ENCODE assay signal across 18 cellular contexts in the genomic region with DNA sequence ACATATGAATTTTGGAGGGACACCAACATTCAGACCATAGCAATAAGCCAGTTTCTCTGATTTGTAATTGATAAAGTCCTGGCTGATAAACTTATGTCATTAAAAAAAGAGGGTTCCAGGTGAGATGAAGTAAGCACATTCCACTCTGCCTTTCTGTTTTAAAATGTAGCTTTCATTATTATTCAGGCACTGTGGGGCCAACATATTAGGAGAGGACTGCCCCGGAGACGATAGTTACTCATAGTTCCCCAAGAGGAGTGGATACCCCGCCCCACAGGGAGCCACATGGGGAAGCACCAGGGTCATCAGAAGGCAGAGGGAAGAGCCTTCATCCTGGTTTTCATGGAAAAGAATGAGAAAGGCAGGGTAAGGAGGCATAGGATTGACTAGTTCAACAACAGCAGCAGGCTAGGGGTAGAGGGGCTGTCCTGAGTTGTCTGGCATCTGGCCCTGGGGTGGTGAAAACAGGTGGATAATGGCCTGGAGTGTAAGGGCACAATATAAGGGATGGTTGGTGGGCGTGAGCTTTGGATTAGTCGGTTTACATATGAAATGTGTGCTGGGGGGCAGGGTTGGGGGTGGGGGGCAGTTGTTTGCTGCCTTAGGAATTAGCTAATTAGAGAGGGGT.
A peak's percentile ranks its signal among the peaks of the same experiment; 100 is the strongest.
DNase-seq lines count a peak whose midpoint lies in the region; ATAC-seq, FAIRE-seq and TF ChIP-seq lines count a peak whose summit lies in the region.
"Had no signal": no experiment of that assay in that cellular context is flagged by ENCODE, and none has a peak within 500 bp of the region (broad histone marks: within the 10 kb centered on the region; RNA-seq: fewer than 3 reads in every experiment).

No MANE protein-coding gene starts in this region.

- H3K27me3 ChIP-seq in GM12878 (replicated peaks in 1 of 2; ENCODE audit: control insufficient read depth in 2 of 2, insufficient read depth in 2 of 2, low read length in 1 of 2) (peaks cover 2 to 3% of the 10 kb centered on the region in 2 experiments; a peak in 2 of 4 replicates), right cardiac atrium (ENCODE audit: control insufficient read depth, insufficient read depth) (no peaks in the 10 kb centered on the region)

- H3K9me3 ChIP-seq in GM12878 (replicated peaks; ENCODE audit: control insufficient read depth, insufficient read depth, low read length) (peaks cover 2% of the 10 kb centered on the region; the same call in 2 of the 3 replicates), right cardiac atrium (ENCODE audit: control insufficient read depth, low read length) (peaks cover 4% of the 10 kb centered on the region)
- H3K9me3 ChIP-seq: HAP-1 had no signal

- TF ChIP-seq CTCF in GM12878 (IDR thresholded peaks at IDR 0.05 in 2 of 3, conservative IDR thresholded peaks at IDR 0.05 in 1 of 3; ENCODE audit: control insufficient read depth in 2 of 3, extremely low read depth in 1 of 3, insufficient read depth in 1 of 3, low read depth in 3 of 3, low read length in 3 of 3), result no peak

- WGBS in GM12878 (ENCODE audit: insufficient coverage, insufficient replicate concordance, low lambda C conversion rate, missing lambda C conversion rate), result 4% methylated on average over 5 of the region's 5 CpGs
- WGBS in right cardiac atrium, result 81% methylated on average over 5 of the region's 5 CpGs

- ATAC-seq in GM12878, result no peak; the same call in 2 of the 3 replicates
- ATAC-seq in right cardiac atrium, result no peak
- ATAC-seq in esophagus mucosa, result no peak
- ATAC-seq: CD8-positive, alpha-beta T cell had no signal

- RAD21 ChIA-PET in GM12878 (lab: Charles Lee; ENCODE audit: unreplicated experiment), result no interaction called here

- no peak overlapping the region for H2AFZ ChIP-seq in GM12878 (ENCODE audit: control insufficient read depth, low read depth, low read length)
- H2AFZ ChIP-seq: GM23248 had no signal

- H3K4me1 ChIP-seq in GM12878 (ENCODE audit: control insufficient read depth, insufficient read depth, low read length), result no peaks in the 10 kb centered on the region
- no peaks in the 10 kb centered on the region for H3K4me1 ChIP-seq in right cardiac atrium (ENCODE audit: control insufficient read depth, insufficient read depth, low read length)

- in situ Hi-C loops in GM12878 (cut with MboI), result no loop called here

- CTCF ChIA-PET in GM12878 (lab: Yijun Ruan, JAX), result interaction anchor here (0.7 to 2.1 kb wide), 2 partner anchors 10 to 12 kb away, joined by 3 to 8 read pairs; no protein-coding TSS in a partner anchor

- FAIRE-seq in GM12878 (lab: Jason Lieb, UNC), result no peak
- FAIRE-seq: D721Med, GM12891 had no signal

- no peaks in the 10 kb centered on the region for H3K79me2 ChIP-seq in GM12878 (ENCODE audit: control insufficient read depth, insufficient read depth, low read length)

- peak; percentile 19 for DNase-seq in DMS 273 (lab: John Stamatoyannopoulos, UW; ENCODE audit: unreplicated experiment)
- DNase-seq in DMS 273 treated with DMSO at 0.1 percent for 48 hours (lab: John Stamatoyannopoulos, UW), result no peak
- DNase-seq in ELF-1 (ENCODE audit: low read depth, low spot score), result peak; percentile 29
- peak; percentile 87 to 95 for DNase-seq in NCI-H524 (lab: John Stamatoyannopoulos, UW)
- no peak for DNase-seq in GM12878 (ENCODE audit: low read depth, low spot score)
- DNase-seq in right cardiac atrium, result no peak
- no peak for DNase-seq in NCI-H1048 (lab: John Stamatoyannopoulos, UW)
- DNase-seq: CD8-positive, alpha-beta T cell; COR-L47; GM23248; IMR-90; KBM-7 had no signal

- no peak for TF ChIP-seq RAD21 in GM12878 (IDR thresholded peaks at IDR 0.05; ENCODE audit: insufficient read depth, low read depth, low read length)

- no TSS peak for BruUV-seq in GM12878 (replicated peaks; lab: Mats Ljungman, UMichigan)

- H3K27ac ChIP-seq in GM12878 (ENCODE audit: control insufficient read depth, insufficient read depth), result no peak overlapping the region
- H3K27ac ChIP-seq in right cardiac atrium (ENCODE audit: low read length), result no peak overlapping the region
- H3K27ac ChIP-seq: 22Rv1, HL-60 had no signal

- no peak overlapping the region for H3K9ac ChIP-seq in GM12878 (ENCODE audit: control insufficient read depth, insufficient read depth, low read length)
- H3K9ac ChIP-seq: GM23248 had no signal

- H3K4me3 ChIP-seq in GM12878, result no peak overlapping the region
- no peak overlapping the region for H3K4me3 ChIP-seq in right cardiac atrium (ENCODE audit: low read length)
- H3K4me3 ChIP-seq: HAP-1 had no signal

- 0 out of 2 replicates have a peak overlapping the region, but pooled peaks have one; percentile 0 for H3K4me2 ChIP-seq in GM12878 (ENCODE audit: control insufficient read depth, insufficient read depth)

- TF ChIP-seq POLR2A in GM12878 (IDR thresholded peaks at IDR 0.05; ENCODE audit: low read depth, low read length), result no peak

- intact Hi-C loops in GM12878 (cut with micrococcal nuclease; ENCODE audit: unreplicated experiment), result no loop called here
- intact Hi-C loops in right cardiac atrium (cut with DNase I), result no loop called here

- no peaks in the 10 kb centered on the region for H3K36me3 ChIP-seq in GM12878 (ENCODE audit: control insufficient read depth in 2 of 2, insufficient read depth in 2 of 2, low read length in 1 of 2)
- H3K36me3 ChIP-seq: HAP-1 had no signal

- POLR2A ChIA-PET in GM12878 (lab: Charles Lee), result no interaction called here

- SMC1A ChIA-PET in GM12878 (lab: Charles Lee; ENCODE audit: uncharacterized antibody, unreplicated experiment), result interaction anchor here (1.3 kb wide), 1 partner anchor 11 kb away, joined by 4 read pairs; no protein-coding TSS in a partner anchor

- TF ChIP-seq EP300 in GM12878 (IDR thresholded peaks at IDR 0.05; ENCODE audit: borderline replicate concordance in 1 of 2, control insufficient read depth in 1 of 2, low read depth in 2 of 2, low read length in 2 of 2), result no peak

- H4K20me1 ChIP-seq in GM12878 (ENCODE audit: control insufficient read depth, insufficient read depth), result no peaks in the 10 kb centered on the region

TF ChIP-seq in GM12878, 131 proteins besides CTCF, POLR2A, EP300 and RAD21:
- TF ChIP-seq SRF (IDR thresholded peaks at IDR 0.05; ENCODE audit: low read depth in 2 of 2, low read length in 2 of 2), result no peak
- TF ChIP-seq SKIL (IDR thresholded peaks at IDR 0.05; ENCODE audit: low read depth, poor library complexity, severe bottlenecking), result no peak
- TF ChIP-seq NR2C2 (IDR thresholded peaks at IDR 0.05; ENCODE audit: borderline replicate concordance, control insufficient read depth, insufficient read length, low read depth), result no peak
- TF ChIP-seq SUPT20H (IDR thresholded peaks at IDR 0.05; ENCODE audit: borderline replicate concordance, control insufficient read depth, low read depth, low read length), result no peak
- TF ChIP-seq CBX5 (IDR thresholded peaks at IDR 0.05; ENCODE audit: low read depth), result no peak
- TF ChIP-seq ESRRA (IDR thresholded peaks at IDR 0.05; ENCODE audit: low read length), result no peak
- TF ChIP-seq SMAD1 (IDR thresholded peaks at IDR 0.05; ENCODE audit: low read depth, partially characterized antibody), result no peak
- no peak for TF ChIP-seq CHD2 (IDR thresholded peaks at IDR 0.05; ENCODE audit: borderline replicate concordance, low read depth, low read length)
- no peak for TF ChIP-seq NBN (IDR thresholded peaks at IDR 0.05)
- TF ChIP-seq SREBF2 (IDR thresholded peaks at IDR 0.05; ENCODE audit: low read length), result no peak
- no peak for TF ChIP-seq BACH1 (IDR thresholded peaks at IDR 0.05; ENCODE audit: borderline replicate concordance)
- TF ChIP-seq, protein P1, sequence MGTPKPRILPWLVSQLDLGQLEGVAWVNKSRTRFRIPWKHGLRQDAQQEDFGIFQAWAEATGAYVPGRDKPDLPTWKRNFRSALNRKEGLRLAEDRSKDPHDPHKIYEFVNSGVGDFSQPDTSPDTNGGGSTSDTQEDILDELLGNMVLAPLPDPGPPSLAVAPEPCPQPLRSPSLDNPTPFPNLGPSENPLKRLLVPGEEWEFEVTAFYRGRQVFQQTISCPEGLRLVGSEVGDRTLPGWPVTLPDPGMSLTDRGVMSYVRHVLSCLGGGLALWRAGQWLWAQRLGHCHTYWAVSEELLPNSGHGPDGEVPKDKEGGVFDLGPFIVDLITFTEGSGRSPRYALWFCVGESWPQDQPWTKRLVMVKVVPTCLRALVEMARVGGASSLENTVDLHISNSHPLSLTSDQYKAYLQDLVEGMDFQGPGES (IDR thresholded peaks at IDR 0.05), result no peak
- TF ChIP-seq GATAD2B (conservative IDR thresholded peaks at IDR 0.05; ENCODE audit: low read depth), result no peak
- no peak for TF ChIP-seq TARDBP (IDR thresholded peaks at IDR 0.05; ENCODE audit: borderline replicate concordance)

Comparison
In these comparisons a context has a peak if more than half of its experiments do, and no peak if none do; other contexts are left out.
1. DNase-seq: peak in DMS 273 (single experiment), ELF-1 (single experiment) and NCI-H524 (2 of 2); none in DMS 273 treated with DMSO at 0.1 percent for 48 hours (single experiment), GM12878 (single experiment), right cardiac atrium (0 of 3) and NCI-H1048 (single experiment).